ENCODE assay signal across 9 cellular contexts in the genomic region with DNA sequence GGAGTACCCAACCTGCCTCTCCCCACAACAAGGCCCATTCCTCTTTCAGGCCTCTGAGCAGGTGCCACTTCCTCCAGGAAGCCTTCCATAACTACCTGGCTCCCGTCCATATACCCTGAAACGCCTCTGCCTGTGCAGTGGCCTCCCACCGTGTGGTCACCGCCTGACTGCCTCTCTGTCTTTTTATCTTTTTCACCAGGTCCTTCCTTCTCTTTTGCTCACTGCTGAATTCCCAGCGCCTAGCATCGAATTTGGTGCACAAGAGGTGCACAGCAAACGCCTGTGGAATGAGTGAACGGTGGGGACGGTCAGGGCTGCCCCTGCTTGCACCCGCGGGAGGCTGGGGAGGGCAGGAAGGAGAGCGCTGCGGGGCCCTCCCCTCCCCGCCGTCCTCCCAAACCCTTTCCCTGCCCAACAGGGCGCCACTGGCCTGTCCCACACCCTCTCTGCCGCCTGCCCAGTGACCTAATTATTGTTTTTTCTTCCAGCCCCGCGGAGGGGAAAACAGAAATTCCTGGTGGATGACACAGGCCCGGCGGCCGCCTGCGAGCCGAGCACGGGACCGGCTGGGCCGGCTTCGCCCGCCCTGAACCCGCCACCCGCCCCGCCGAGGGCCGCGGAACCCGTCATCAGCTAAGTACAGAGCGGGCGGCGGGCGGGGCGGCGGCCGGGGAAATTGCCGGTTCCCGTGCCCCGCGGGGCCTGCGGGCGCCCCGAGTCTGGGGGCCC.
DNase-seq lines count a peak whose midpoint lies in the region; ATAC-seq and TF ChIP-seq lines count a peak whose summit lies in the region.
"Had no signal": no experiment of that assay in that cellular context is flagged by ENCODE, and none has a peak within 500 bp of the region (broad histone marks: within the 10 kb centered on the region; RNA-seq: fewer than 3 reads in every experiment).

No MANE protein-coding gene starts in this region.

- H3K9me3 ChIP-seq in Panc1 (ENCODE audit: control insufficient read depth, insufficient read depth, low read depth, low read length): no peaks in the 10 kb centered on the region

- no TSS peak for BruUV-seq in Panc1 (replicated peaks; lab: Mats Ljungman, UMichigan)

- H3K27ac ChIP-seq in Panc1 (ENCODE audit: low read length): peak overlapping the region; percentile 84
- H3K27ac ChIP-seq: C4-2B had no signal

- peaks cover 36% of the 10 kb centered on the region for H3K4me1 ChIP-seq in Panc1 (ENCODE audit: control insufficient read depth, insufficient read depth, low read length)

- peak; percentile 22 for DNase-seq in NCI-H1105 (lab: John Stamatoyannopoulos, UW)
- DNase-seq in NCI-H1105 treated with DMSO at 0.1 percent for 48 hours (lab: John Stamatoyannopoulos, UW): no peak
- no peak for DNase-seq in Panc1 (ENCODE audit: low read depth, low spot score)
- DNase-seq in cardiac fibroblast (ENCODE audit: low read depth in 2 of 2): peak; percentile 93 to 95
- peak; percentile 77 for DNase-seq in iPS-NIHi11 (ENCODE audit: low spot score)
- peak; percentile 91 for DNase-seq in sciatic nerve (ENCODE audit: low spot score)

- TF ChIP-seq CTCF in Panc1 (IDR thresholded peaks at IDR 0.05): no peak
- no peak for TF ChIP-seq CTCF in cardiac fibroblast (IDR thresholded peaks at IDR 0.05; ENCODE audit: low read depth, low read length)

- no peaks in the 10 kb centered on the region for H3K36me3 ChIP-seq in Panc1 (ENCODE audit: control insufficient read depth, insufficient read depth, low read length)

- POLR2A ChIA-PET in Panc1 (lab: Charles Lee): no interaction called here

- peak; percentile 86 for ATAC-seq in Panc1
- ATAC-seq in sciatic nerve: peak; percentile 89
- ATAC-seq in HG02973 (IDR thresholded peaks at IDR 0.05; ENCODE audit: unreplicated experiment): no peak
- ATAC-seq in GM21390 (IDR thresholded peaks at IDR 0.05; ENCODE audit: unreplicated experiment): no peak

- CTCF ChIA-PET in Panc1 (lab: Charles Lee): interaction anchor here (0.6 kb wide), 1 partner anchor 8 kb away, joined by 4 read pairs; no protein-coding TSS in a partner anchor

- intact Hi-C loops in Panc1 (cut with micrococcal nuclease; ENCODE audit: unreplicated experiment) (no loop called here), sciatic nerve (cut with DNase I) (loop anchor here (10.0 kb wide), 1 partner anchor 47 kb away; no protein-coding TSS in a partner anchor)

- H3K27me3 ChIP-seq in Panc1 (ENCODE audit: control insufficient read depth, insufficient read depth, low read length): no peaks in the 10 kb centered on the region

- H3K4me3 ChIP-seq in Panc1 (ENCODE audit: low read depth in 2 of 2, low read length in 2 of 2) (peak overlapping the region; percentile 45 to 62), cardiac fibroblast (replicated peaks in 1 of 2; ENCODE audit: low read depth in 2 of 2, low read length in 2 of 2) (peak overlapping the region; percentile 32 to 52)

- in situ Hi-C loops in Panc1 (cut with HindIII; ENCODE audit: low pct_unique_long_range_greater_than_20kb, low sequenced_read_pairs): no loop called here

Comparison
In these comparisons a context has a peak if more than half of its experiments do, and no peak if none do; other contexts are left out.
1. DNase-seq: peak in NCI-H1105 (single experiment), cardiac fibroblast (2 of 2), iPS-NIHi11 (single experiment) and sciatic nerve (single experiment); none in NCI-H1105 treated with DMSO at 0.1 percent for 48 hours (single experiment) and Panc1 (single experiment).
2. ATAC-seq: peak in Panc1 (single experiment) and sciatic nerve (single experiment); none in HG02973 (single experiment) and GM21390 (single experiment).